1 cellular context compared by ENCODE assay signal in the genomic region with DNA sequence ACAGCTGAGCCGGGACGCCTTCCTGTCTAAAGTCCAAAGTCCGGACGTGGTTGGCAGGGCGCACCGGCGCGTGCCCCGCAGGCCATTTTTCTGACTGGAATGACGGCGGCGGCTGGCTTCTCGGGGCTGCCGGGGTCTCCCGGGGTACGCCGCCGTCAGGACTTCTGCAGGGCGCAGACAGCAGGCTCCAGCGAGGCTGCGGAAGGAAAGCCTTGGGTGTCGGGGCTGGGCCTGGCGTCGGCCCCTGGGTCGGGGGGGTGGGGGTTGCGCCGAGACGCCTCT.
TF ChIP-seq lines count a peak whose summit lies in the region.

No MANE protein-coding gene starts in this region.

TF ChIP-seq in HepG2, 621 proteins besides CTCF, POLR2A, EP300 and RAD21 (continued from another document and continues in another):
- TF ChIP-seq NONO (IDR thresholded peaks at IDR 0.05) (no peak), NONO (CRISPR knock-in tag; conservative IDR thresholded peaks at IDR 0.05) (peak; percentile 94), ZNF12 (CRISPR knock-in tag; IDR thresholded peaks at IDR 0.05) (peak; percentile 74), IKZF4 (CRISPR knock-in tag; IDR thresholded peaks at IDR 0.05; ENCODE audit: borderline replicate concordance, low read depth, not compliant biosample characterization) (peak; percentile 91), ZNF468 (CRISPR knock-in tag; IDR thresholded peaks at IDR 0.05) (no peak), ZNF431 (CRISPR knock-in tag; IDR thresholded peaks at IDR 0.05; ENCODE audit: borderline replicate concordance, low read depth) (peak; percentile 89; the same call in 1 of the 2 replicates), ZNF446 (CRISPR knock-in tag; IDR thresholded peaks at IDR 0.05) (0 out of 2 replicates have a peak, but pooled peaks have one; percentile 51), CHD4 (IDR thresholded peaks at IDR 0.05; ENCODE audit: borderline replicate concordance, low read length) (no peak), CAMTA2 (CRISPR knock-in tag; IDR thresholded peaks at IDR 0.05; ENCODE audit: borderline replicate concordance) (no peak), ZNF124 (CRISPR knock-in tag; IDR thresholded peaks at IDR 0.05) (0 out of 2 replicates have a peak, but pooled peaks have one; percentile 92), ZNF530 (CRISPR knock-in tag; IDR thresholded peaks at IDR 0.05; ENCODE audit: low read depth) (peak; percentile 2; the same call in 1 of the 2 replicates), MBNL3 (CRISPR knock-in tag; conservative IDR thresholded peaks at IDR 0.05) (no peak), FOXJ3 (CRISPR knock-in tag; IDR thresholded peaks at IDR 0.05; ENCODE audit: borderline replicate concordance) (peak; percentile 84; the same call in 1 of the 2 replicates), ZFYVE20 (CRISPR knock-in tag; IDR thresholded peaks at IDR 0.05; ENCODE audit: borderline replicate concordance, low read depth) (no peak; the same call in 1 of the 2 replicates), ZBTB8A (CRISPR knock-in tag; IDR thresholded peaks at IDR 0.05; ENCODE audit: borderline replicate concordance, low read depth) (no peak; the same call in 1 of the 2 replicates), REXO4 (CRISPR knock-in tag; IDR thresholded peaks at IDR 0.05; ENCODE audit: borderline replicate concordance) (no peak; the same call in 1 of the 2 replicates), PHF8 (CRISPR knock-in tag; IDR thresholded peaks at IDR 0.05) (peak; percentile 90), STAT5B (CRISPR knock-in tag; IDR thresholded peaks at IDR 0.05) (no peak; the same call in 1 of the 2 replicates), RBM22 (optimal IDR thresholded peaks at IDR 0.05; ENCODE audit: low read length) (no peak), ZNF607 (CRISPR knock-in tag; IDR thresholded peaks at IDR 0.05; ENCODE audit: borderline replicate concordance) (peak; percentile 97), HES4 (CRISPR knock-in tag; IDR thresholded peaks at IDR 0.05; ENCODE audit: borderline replicate concordance) (no peak; the same call in 1 of the 2 replicates)
- TF ChIP-seq, protein P1, sequence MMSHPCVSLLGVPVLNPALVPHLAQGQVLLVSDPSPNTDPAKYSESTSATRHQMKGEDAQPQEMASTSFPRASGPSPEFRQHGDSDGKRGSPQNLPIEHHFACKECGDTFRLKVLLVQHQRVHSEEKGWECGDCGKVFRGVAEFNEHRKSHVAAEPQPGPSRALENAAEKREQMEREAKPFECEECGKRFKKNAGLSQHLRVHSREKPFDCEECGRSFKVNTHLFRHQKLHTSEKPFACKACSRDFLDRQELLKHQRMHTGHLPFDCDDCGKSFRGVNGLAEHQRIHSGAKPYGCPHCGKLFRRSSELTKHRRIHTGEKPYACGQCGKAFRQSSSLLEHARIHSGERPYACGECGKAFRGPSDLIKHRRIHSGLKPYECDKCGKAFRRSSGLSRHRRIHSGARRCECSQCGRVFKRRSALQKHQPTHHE (CRISPR knock-in tag; IDR thresholded peaks at IDR 0.05; ENCODE audit: borderline replicate concordance), result no peak; the same call in 1 of the 2 replicates
- TF ChIP-seq, protein P2, sequence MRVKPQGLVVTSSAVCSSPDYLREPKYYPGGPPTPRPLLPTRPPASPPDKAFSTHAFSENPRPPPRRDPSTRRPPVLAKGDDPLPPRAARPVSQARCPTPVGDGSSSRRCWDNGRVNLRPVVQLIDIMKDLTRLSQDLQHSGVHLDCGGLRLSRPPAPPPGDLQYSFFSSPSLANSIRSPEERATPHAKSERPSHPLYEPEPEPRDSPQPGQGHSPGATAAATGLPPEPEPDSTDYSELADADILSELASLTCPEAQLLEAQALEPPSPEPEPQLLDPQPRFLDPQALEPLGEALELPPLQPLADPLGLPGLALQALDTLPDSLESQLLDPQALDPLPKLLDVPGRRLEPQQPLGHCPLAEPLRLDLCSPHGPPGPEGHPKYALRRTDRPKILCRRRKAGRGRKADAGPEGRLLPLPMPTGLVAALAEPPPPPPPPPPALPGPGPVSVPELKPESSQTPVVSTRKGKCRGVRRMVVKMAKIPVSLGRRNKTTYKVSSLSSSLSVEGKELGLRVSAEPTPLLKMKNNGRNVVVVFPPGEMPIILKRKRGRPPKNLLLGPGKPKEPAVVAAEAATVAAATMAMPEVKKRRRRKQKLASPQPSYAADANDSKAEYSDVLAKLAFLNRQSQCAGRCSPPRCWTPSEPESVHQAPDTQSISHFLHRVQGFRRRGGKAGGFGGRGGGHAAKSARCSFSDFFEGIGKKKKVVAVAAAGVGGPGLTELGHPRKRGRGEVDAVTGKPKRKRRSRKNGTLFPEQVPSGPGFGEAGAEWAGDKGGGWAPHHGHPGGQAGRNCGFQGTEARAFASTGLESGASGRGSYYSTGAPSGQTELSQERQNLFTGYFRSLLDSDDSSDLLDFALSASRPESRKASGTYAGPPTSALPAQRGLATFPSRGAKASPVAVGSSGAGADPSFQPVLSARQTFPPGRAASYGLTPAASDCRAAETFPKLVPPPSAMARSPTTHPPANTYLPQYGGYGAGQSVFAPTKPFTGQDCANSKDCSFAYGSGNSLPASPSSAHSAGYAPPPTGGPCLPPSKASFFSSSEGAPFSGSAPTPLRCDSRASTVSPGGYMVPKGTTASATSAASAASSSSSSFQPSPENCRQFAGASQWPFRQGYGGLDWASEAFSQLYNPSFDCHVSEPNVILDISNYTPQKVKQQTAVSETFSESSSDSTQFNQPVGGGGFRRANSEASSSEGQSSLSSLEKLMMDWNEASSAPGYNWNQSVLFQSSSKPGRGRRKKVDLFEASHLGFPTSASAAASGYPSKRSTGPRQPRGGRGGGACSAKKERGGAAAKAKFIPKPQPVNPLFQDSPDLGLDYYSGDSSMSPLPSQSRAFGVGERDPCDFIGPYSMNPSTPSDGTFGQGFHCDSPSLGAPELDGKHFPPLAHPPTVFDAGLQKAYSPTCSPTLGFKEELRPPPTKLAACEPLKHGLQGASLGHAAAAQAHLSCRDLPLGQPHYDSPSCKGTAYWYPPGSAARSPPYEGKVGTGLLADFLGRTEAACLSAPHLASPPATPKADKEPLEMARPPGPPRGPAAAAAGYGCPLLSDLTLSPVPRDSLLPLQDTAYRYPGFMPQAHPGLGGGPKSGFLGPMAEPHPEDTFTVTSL (CRISPR knock-in tag; IDR thresholded peaks at IDR 0.05; ENCODE audit: borderline replicate concordance), result peak; percentile 98
- TF ChIP-seq, protein P3, sequence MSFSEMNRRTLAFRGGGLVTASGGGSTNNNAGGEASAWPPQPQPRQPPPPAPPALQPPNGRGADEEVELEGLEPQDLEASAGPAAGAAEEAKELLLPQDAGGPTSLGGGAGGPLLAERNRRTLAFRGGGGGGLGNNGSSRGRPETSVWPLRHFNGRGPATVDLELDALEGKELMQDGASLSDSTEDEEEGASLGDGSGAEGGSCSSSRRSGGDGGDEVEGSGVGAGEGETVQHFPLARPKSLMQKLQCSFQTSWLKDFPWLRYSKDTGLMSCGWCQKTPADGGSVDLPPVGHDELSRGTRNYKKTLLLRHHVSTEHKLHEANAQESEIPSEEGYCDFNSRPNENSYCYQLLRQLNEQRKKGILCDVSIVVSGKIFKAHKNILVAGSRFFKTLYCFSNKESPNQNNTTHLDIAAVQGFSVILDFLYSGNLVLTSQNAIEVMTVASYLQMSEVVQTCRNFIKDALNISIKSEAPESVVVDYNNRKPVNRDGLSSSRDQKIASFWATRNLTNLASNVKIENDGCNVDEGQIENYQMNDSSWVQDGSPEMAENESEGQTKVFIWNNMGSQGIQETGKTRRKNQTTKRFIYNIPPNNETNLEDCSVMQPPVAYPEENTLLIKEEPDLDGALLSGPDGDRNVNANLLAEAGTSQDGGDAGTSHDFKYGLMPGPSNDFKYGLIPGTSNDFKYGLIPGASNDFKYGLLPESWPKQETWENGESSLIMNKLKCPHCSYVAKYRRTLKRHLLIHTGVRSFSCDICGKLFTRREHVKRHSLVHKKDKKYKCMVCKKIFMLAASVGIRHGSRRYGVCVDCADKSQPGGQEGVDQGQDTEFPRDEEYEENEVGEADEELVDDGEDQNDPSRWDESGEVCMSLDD (CRISPR knock-in tag; IDR thresholded peaks at IDR 0.05; ENCODE audit: borderline replicate concordance), result peak; percentile 95
- TF ChIP-seq, protein P4, sequence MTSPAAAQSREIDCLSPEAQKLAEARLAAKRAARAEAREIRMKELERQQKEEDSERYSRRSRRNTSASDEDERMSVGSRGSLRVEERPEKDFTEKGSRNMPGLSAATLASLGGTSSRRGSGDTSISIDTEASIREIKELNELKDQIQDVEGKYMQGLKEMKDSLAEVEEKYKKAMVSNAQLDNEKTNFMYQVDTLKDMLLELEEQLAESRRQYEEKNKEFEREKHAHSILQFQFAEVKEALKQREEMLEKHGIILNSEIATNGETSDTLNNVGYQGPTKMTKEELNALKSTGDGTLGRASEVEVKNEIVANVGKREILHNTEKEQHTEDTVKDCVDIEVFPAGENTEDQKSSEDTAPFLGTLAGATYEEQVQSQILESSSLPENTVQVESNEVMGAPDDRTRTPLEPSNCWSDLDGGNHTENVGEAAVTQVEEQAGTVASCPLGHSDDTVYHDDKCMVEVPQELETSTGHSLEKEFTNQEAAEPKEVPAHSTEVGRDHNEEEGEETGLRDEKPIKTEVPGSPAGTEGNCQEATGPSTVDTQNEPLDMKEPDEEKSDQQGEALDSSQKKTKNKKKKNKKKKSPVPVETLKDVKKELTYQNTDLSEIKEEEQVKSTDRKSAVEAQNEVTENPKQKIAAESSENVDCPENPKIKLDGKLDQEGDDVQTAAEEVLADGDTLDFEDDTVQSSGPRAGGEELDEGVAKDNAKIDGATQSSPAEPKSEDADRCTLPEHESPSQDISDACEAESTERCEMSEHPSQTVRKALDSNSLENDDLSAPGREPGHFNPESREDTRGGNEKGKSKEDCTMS (CRISPR knock-in tag; conservative IDR thresholded peaks at IDR 0.05), result no peak
- TF ChIP-seq, protein P5, sequence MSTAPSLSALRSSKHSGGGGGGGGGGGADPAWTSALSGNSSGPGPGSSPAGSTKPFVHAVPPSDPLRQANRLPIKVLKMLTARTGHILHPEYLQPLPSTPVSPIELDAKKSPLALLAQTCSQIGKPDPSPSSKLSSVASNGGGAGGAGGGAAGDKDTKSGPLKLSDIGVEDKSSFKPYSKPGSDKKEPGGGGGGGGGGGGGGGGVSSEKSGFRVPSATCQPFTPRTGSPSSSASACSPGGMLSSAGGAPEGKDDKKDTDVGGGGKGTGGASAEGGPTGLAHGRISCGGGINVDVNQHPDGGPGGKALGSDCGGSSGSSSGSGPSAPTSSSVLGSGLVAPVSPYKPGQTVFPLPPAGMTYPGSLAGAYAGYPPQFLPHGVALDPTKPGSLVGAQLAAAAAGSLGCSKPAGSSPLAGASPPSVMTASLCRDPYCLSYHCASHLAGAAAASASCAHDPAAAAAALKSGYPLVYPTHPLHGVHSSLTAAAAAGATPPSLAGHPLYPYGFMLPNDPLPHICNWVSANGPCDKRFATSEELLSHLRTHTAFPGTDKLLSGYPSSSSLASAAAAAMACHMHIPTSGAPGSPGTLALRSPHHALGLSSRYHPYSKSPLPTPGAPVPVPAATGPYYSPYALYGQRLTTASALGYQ (CRISPR knock-in tag; IDR thresholded peaks at IDR 0.05), result peak; percentile 96; the same call in 1 of the 2 replicates
- TF ChIP-seq, protein P6, sequence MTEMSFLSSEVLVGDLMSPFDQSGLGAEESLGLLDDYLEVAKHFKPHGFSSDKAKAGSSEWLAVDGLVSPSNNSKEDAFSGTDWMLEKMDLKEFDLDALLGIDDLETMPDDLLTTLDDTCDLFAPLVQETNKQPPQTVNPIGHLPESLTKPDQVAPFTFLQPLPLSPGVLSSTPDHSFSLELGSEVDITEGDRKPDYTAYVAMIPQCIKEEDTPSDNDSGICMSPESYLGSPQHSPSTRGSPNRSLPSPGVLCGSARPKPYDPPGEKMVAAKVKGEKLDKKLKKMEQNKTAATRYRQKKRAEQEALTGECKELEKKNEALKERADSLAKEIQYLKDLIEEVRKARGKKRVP (CRISPR knock-in tag; IDR thresholded peaks at IDR 0.05), result peak in 1 of 2 experiments; percentile 87; a peak in 2 of 4 replicates
- TF ChIP-seq, protein P7, sequence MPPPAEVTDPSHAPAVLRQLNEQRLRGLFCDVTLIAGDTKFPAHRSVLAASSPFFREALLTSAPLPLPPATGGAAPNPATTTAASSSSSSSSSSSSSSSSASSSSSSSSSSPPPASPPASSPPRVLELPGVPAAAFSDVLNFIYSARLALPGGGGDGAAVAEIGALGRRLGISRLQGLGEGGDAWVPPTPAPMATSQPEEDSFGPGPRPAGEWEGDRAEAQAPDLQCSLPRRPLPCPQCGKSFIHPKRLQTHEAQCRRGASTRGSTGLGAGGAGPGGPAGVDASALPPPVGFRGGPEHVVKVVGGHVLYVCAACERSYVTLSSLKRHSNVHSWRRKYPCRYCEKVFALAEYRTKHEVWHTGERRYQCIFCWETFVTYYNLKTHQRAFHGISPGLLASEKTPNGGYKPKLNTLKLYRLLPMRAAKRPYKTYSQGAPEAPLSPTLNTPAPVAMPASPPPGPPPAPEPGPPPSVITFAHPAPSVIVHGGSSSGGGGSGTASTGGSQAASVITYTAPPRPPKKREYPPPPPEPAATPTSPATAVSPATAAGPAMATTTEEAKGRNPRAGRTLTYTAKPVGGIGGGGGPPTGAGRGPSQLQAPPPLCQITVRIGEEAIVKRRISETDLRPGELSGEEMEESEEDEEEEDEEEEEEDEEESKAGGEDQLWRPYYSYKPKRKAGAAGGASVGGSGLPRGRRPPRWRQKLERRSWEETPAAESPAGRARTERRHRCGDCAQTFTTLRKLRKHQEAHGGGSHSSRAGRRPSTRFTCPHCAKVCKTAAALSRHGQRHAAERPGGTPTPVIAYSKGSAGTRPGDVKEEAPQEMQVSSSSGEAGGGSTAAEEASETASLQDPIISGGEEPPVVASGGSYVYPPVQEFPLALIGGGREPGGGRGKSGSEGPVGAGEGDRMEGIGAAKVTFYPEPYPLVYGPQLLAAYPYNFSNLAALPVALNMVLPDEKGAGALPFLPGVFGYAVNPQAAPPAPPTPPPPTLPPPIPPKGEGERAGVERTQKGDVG (CRISPR knock-in tag; IDR thresholded peaks at IDR 0.05; ENCODE audit: borderline replicate concordance), result no peak
